In the genomic region with DNA sequence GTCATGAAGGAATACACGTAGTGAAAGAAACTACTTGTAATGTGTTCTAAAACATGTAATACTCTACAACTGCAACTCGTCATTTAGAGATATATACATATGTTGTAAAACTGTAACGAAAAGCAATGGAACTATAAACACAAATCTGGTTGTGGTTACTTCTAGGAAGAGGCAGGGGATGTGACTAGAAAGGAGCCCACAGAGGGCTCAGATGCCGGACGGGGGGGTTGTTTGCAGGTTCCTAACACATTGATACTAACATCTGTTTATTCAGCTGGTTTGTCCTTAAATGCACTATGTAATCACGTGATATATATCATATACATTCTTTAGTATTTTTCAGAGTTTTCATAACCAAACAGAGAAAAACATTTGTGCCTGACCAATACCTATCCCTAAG, we compare ENCODE assay signal across 3 cellular contexts.
TF ChIP-seq lines count a peak whose summit lies in the region.

No MANE protein-coding gene starts in this region.

TF ChIP-seq in HepG2, 621 proteins besides CTCF, POLR2A, EP300 and RAD21:
- peak; percentile 47; the same call in 1 of the 2 replicates for TF ChIP-seq RAD51 (IDR thresholded peaks at IDR 0.05; ENCODE audit: borderline replicate concordance)
- no peak for TF ChIP-seq MZF1 (CRISPR knock-in tag; IDR thresholded peaks at IDR 0.05; ENCODE audit: borderline replicate concordance)

TF ChIP-seq in A549, 52 proteins besides CTCF, POLR2A, EP300 and RAD21:
- no peak for TF ChIP-seq BCL3 (IDR thresholded peaks at IDR 0.05)

TF ChIP-seq in K562, 482 proteins besides CTCF, POLR2A, EP300 and RAD21:
- peak; percentile 84 for TF ChIP-seq TFE3 (CRISPR knock-in tag; IDR thresholded peaks at IDR 0.05)
- TF ChIP-seq ZFP36 (IDR thresholded peaks at IDR 0.05; ENCODE audit: low read depth, low read length, partially characterized antibody), result no peak
